Comparison of ENCODE assay signal across 1 cellular context in genomic region chr14:104690861-104691455, GRCh38.
TF ChIP-seq lines count a peak whose summit lies in the region.

No MANE protein-coding gene starts in this region.

TF ChIP-seq in H1, 55 proteins besides CTCF, POLR2A, EP300 and RAD21:
- no peak for TF ChIP-seq BACH1 (IDR thresholded peaks at IDR 0.05; ENCODE audit: low read length)
- TF ChIP-seq GABPA (IDR thresholded peaks at IDR 0.05; ENCODE audit: borderline replicate concordance, insufficient read depth, low read length): no peak
- TF ChIP-seq YY1 (IDR thresholded peaks at IDR 0.05; ENCODE audit: low read depth, low read length): no peak
- no peak for TF ChIP-seq BRCA1 (IDR thresholded peaks at IDR 0.05; ENCODE audit: low read depth, low read length)
TF ChIP-seq in H1: peak in this region for 0.
